In the genomic region with DNA sequence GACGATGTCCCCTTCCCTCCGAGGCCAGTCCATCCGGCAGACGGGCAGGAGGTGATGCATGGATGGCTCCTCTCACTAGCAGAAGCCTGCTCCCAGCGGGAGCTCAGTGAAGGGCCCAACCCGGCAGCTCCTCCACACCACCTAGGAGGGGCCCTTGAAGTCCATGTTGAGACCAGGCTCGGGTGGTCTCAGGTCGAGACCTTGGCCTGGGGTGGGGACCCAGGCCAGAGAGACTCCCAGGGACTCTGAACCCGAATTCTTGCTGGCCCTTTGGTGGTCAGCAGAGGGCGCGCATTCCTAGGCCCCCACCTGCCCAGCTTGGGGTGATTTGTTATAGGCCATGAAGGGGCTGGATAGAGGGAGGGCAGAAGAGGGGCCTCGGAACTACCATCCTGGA, we compare ENCODE assay signal across 9 cellular contexts. TPM values are rescaled to one million over a fixed set of nuclear protein-coding genes. Genes with fewer than 3 reads are reported as not detected.
DNase-seq lines count a peak whose midpoint lies in the region; ATAC-seq and TF ChIP-seq lines count a peak whose summit lies in the region.
"Had no signal": no experiment of that assay in that cellular context is flagged by ENCODE, and none has a peak within 500 bp of the region (broad histone marks: within the 10 kb centered on the region; RNA-seq: fewer than 3 reads in every experiment).

No MANE protein-coding gene starts in this region.

- H3K36me3 ChIP-seq in esophagus squamous epithelium = no peaks in the 10 kb centered on the region

- CTCF ChIA-PET in WTC11 (lab: Charles Lee) = interaction anchor here (0.7 to 6.1 kb wide), 28 partner anchors 9 to 134 kb away, joined by 3 to 90 read pairs (median 8); partner anchors contain the start of genes HEYL, HPCAL4 and PPIE

- peak; percentile 29 for DNase-seq in activated CD4-positive, alpha-beta T cell treated with anti-CD3 and anti-CD28 coated beads for 48 hours
- no peak for DNase-seq in activated CD4-positive, alpha-beta T cell treated with anti-CD3 and anti-CD28 coated beads, Interleukin-2, amount 50 U/mL, for 48 hours
- DNase-seq in WTC11 (ENCODE audit: low spot score) (peak; percentile 68), esophagus squamous epithelium (lab: John Stamatoyannopoulos, UW) (no peak), retina (peak; percentile 69), globus pallidus (ENCODE audit: low spot score) (no peak), kidney tubule cell (ENCODE audit: low spot score) (no peak), NCI-H2029 (lab: John Stamatoyannopoulos, UW) (no peak)

- TF ChIP-seq CTCF in WTC11 (IDR thresholded peaks at IDR 0.05) (peak; percentile 33; the same call in 1 of the 2 replicates), esophagus squamous epithelium (IDR thresholded peaks at IDR 0.05) (peak in 4 of 6 experiments; percentile 10 to 25 (median 17))

- peak overlapping the region; percentile 63 for H3K4me3 Mint-ChIP-seq in WTC11

- POLR2A ChIA-PET in WTC11 (lab: Charles Lee) = interaction anchor here (0.7 to 1.3 kb wide), 2 partner anchors 14 to 29 kb away, joined by 3 to 6 read pairs; no protein-coding TSS in a partner anchor

- TF ChIP-seq POLR2A in esophagus squamous epithelium (IDR thresholded peaks at IDR 0.05) = no peak

- H3K27me3 ChIP-seq in esophagus squamous epithelium = peaks cover 5 to 60% (median 9%) of the 10 kb centered on the region in 4 donors

- peak overlapping the region in 3 of 4 donors; percentile 55 to 64 (median 57) for H3K27ac ChIP-seq in esophagus squamous epithelium
- H3K27ac ChIP-seq: skin epidermis had no signal

- no peaks in the 10 kb centered on the region for H3K4me1 Mint-ChIP-seq in WTC11

- H3K9me3 Mint-ChIP-seq in WTC11 = no peaks in the 10 kb centered on the region

- H3K27ac Mint-ChIP-seq in WTC11 = no peak overlapping the region

- H3K27me3 Mint-ChIP-seq in WTC11 (ENCODE audit: low read depth) = peaks cover 100% of the 10 kb centered on the region

- no peaks in the 10 kb centered on the region for H3K9me3 ChIP-seq in esophagus squamous epithelium

- peak overlapping the region; percentile 11 to 67 (median 46) for H3K4me3 ChIP-seq in esophagus squamous epithelium

- intact Hi-C loops in esophagus squamous epithelium (cut with DNase I) = no loop called here

- H3K36me3 Mint-ChIP-seq in WTC11 = no peaks in the 10 kb centered on the region

- peaks cover 8 to 24% (median 14%) of the 10 kb centered on the region in 3 donors for H3K4me1 ChIP-seq in esophagus squamous epithelium

- 54% methylated on average over 4 of the region's 12 CpGs; no CpG with 5 or more reads in 1 of the 2 donors for WGBS in esophagus squamous epithelium, 2 donors

- ATAC-seq in WTC11 = peak; percentile 64

TF ChIP-seq in WTC11, 78 proteins besides CTCF, POLR2A, EP300 and RAD21:
- no peak for TF ChIP-seq NR2C2 (CRISPR knock-in tag; IDR thresholded peaks at IDR 0.05)
- no peak for TF ChIP-seq MXD4 (CRISPR knock-in tag; IDR thresholded peaks at IDR 0.05; ENCODE audit: borderline replicate concordance)
- no peak for TF ChIP-seq FOXP4 (CRISPR knock-in tag; IDR thresholded peaks at IDR 0.05)
- TF ChIP-seq HMGA2 (CRISPR knock-in tag; IDR thresholded peaks at IDR 0.05) = no peak
- TF ChIP-seq SOX15 (CRISPR knock-in tag; IDR thresholded peaks at IDR 0.05) = no peak
- TF ChIP-seq RELA (CRISPR knock-in tag; IDR thresholded peaks at IDR 0.05; ENCODE audit: borderline replicate concordance) = no peak
- TF ChIP-seq GTF2I (CRISPR knock-in tag; conservative IDR thresholded peaks at IDR 0.05) = no peak
- no peak for TF ChIP-seq GRHL2 (CRISPR knock-in tag; IDR thresholded peaks at IDR 0.05; ENCODE audit: insufficient replicate concordance, severe bottlenecking)
- TF ChIP-seq, protein P1, sequence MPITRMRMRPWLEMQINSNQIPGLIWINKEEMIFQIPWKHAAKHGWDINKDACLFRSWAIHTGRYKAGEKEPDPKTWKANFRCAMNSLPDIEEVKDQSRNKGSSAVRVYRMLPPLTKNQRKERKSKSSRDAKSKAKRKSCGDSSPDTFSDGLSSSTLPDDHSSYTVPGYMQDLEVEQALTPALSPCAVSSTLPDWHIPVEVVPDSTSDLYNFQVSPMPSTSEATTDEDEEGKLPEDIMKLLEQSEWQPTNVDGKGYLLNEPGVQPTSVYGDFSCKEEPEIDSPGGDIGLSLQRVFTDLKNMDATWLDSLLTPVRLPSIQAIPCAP (CRISPR knock-in tag; IDR thresholded peaks at IDR 0.05) = no peak
- TF ChIP-seq PRDM15 (CRISPR knock-in tag; IDR thresholded peaks at IDR 0.05) = no peak
- TF ChIP-seq, protein P2, sequence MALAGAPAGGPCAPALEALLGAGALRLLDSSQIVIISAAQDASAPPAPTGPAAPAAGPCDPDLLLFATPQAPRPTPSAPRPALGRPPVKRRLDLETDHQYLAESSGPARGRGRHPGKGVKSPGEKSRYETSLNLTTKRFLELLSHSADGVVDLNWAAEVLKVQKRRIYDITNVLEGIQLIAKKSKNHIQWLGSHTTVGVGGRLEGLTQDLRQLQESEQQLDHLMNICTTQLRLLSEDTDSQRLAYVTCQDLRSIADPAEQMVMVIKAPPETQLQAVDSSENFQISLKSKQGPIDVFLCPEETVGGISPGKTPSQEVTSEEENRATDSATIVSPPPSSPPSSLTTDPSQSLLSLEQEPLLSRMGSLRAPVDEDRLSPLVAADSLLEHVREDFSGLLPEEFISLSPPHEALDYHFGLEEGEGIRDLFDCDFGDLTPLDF (CRISPR knock-in tag; IDR thresholded peaks at IDR 0.05) = no peak
TF ChIP-seq in WTC11: peak in this region for 0.

RNA-seq across cellular contexts. Expression of gene NT5C1A, which starts 0.6 kb away (rescaled TPM):
- total RNA-seq in WTC11 (2021) (not detected in 3 replicates), esophagus squamous epithelium (not detected)

RNA-seq across cellular contexts. Expression of gene HPCAL4, which starts 18.7 kb away (rescaled TPM):
- total RNA-seq in WTC11 (2021) (0.50 to 0.80 TPM (median 0.60 TPM) in 3 replicates), esophagus squamous epithelium (under 1 TPM in 2 of 4 donors, not detected in 2; 0.19 to 0.41 TPM)

RNA-seq across cellular contexts. Expression of gene HEYL, which starts 33.1 kb away (rescaled TPM):
- total RNA-seq in WTC11 (2021) (2.3 to 3.6 TPM (median 3.2 TPM) in 3 replicates), esophagus squamous epithelium (1 to 10 TPM in 1 of 4 donors, under 1 TPM in 3; 0.45 to 1.2 (median 0.77) TPM)

Comparison
In these comparisons a context has a peak if more than half of its experiments do, and no peak if none do; other contexts are left out.
1. DNase-seq: peak in activated CD4-positive, alpha-beta T cell treated with anti-CD3 and anti-CD28 coated beads for 48 hours (single experiment), WTC11 (single experiment) and retina (single experiment); none in activated CD4-positive, alpha-beta T cell treated with anti-CD3 and anti-CD28 coated beads, Interleukin-2, amount 50 U/mL, for 48 hours (0 of 2), esophagus squamous epithelium (single experiment), globus pallidus (single experiment), kidney tubule cell (single experiment) and NCI-H2029 (single experiment).